ENCODE assay signal across 8 cellular contexts in genomic region chr10:317219-317868, GRCh38.
DNase-seq lines count a peak whose midpoint lies in the region; ATAC-seq and TF ChIP-seq lines count a peak whose summit lies in the region.

No MANE protein-coding gene starts in this region.

- H3K4me1 Mint-ChIP-seq in central memory CD8-positive, alpha-beta T cell, result peaks cover 40% of the 10 kb centered on the region

- TF ChIP-seq EP300 in upper lobe of left lung (IDR thresholded peaks at IDR 0.05), result peak in 1 of 4 donors; percentile 12

- H3K9me3 ChIP-seq in upper lobe of left lung, result no peaks in the 10 kb centered on the region

- ATAC-seq in GM19023 (IDR thresholded peaks at IDR 0.05; ENCODE audit: unreplicated experiment) (peak; percentile 97), HG03095 (IDR thresholded peaks at IDR 0.05; ENCODE audit: unreplicated experiment) (peak; percentile 91), upper lobe of left lung (ENCODE audit: low FRiP score in 2 of 2) (peak; percentile 78 to 83)
- peak; percentile 89 for ATAC-seq in central memory CD8-positive, alpha-beta T cell (replicated peaks; ENCODE audit: extremely low read depth, poor library complexity, severe bottlenecking)

- peaks cover 0 to 7% (median 3%) of the 10 kb centered on the region in 4 donors for H3K36me3 ChIP-seq in upper lobe of left lung

- peaks cover 0 to 2% (median 0%) of the 10 kb centered on the region in 4 donors for H3K4me1 ChIP-seq in upper lobe of left lung

- 60 to 73% methylated on average over 11 to 14 of the region's 14 CpGs for WGBS in upper lobe of left lung, 2 donors

- no peaks in the 10 kb centered on the region for H3K27me3 ChIP-seq in upper lobe of left lung

- H3K9me3 Mint-ChIP-seq in central memory CD8-positive, alpha-beta T cell, result no peaks in the 10 kb centered on the region

- peak; percentile 79 for DNase-seq in AG08395 (ENCODE audit: low spot score)
- DNase-seq in central memory CD8-positive, alpha-beta T cell (ENCODE audit: low spot score in 2 of 2), result peak in 1 of 2 donors; percentile 52
- DNase-seq in upper lobe of left lung, result no peak
- DNase-seq in hippocampal formation (lab: John Stamatoyannopoulos, UW), result no peak
- no peak for DNase-seq in NCI-H446 (lab: John Stamatoyannopoulos, UW)
- DNase-seq in foreskin melanocyte, result no peak

- H3K4me3 Mint-ChIP-seq in central memory CD8-positive, alpha-beta T cell, result peak overlapping the region; percentile 40

- H3K4me3 ChIP-seq in upper lobe of left lung, result no peak overlapping the region

- H3K27ac ChIP-seq in upper lobe of left lung, result peak overlapping the region in 3 of 4 donors; percentile 13 to 60 (median 35)

- TF ChIP-seq POLR2A in upper lobe of left lung (IDR thresholded peaks at IDR 0.05), result no peak

- no peaks in the 10 kb centered on the region for H3K27me3 Mint-ChIP-seq in central memory CD8-positive, alpha-beta T cell

- no peak for TF ChIP-seq CTCF in upper lobe of left lung (IDR thresholded peaks at IDR 0.05)

- H3K27ac Mint-ChIP-seq in central memory CD8-positive, alpha-beta T cell (ENCODE audit: low read depth), result peak overlapping the region; percentile 68

- H3K36me3 Mint-ChIP-seq in central memory CD8-positive, alpha-beta T cell (ENCODE audit: insufficient read depth), result no peaks in the 10 kb centered on the region
